In genomic region chr12:114689075-114689994, GRCh38 we compare ENCODE assay signal across 22 cellular contexts. TPM values are rescaled to one million over a fixed set of nuclear protein-coding genes. Genes with fewer than 3 reads are reported as not detected.
"Had no signal": no experiment of that assay in that cellular context is flagged by ENCODE, and none has a peak within 500 bp of the region (broad histone marks: within the 10 kb centered on the region; RNA-seq: fewer than 3 reads in every experiment).

No MANE protein-coding gene starts in this region.

- H3K36me3 Mint-ChIP-seq: activated naive CD8-positive, alpha-beta T cell; immature natural killer cell; WTC11 had no signal

- H2AFZ ChIP-seq: parathyroid adenoma had no signal

- ATAC-seq: activated T-helper 17 cell treated with anti-CD3 and anti-CD28 coated beads, Interleukin-2, amount 50 U/mL, for 72 hours; left lung; naive thymus-derived CD8-positive, alpha-beta T cell; WTC11 had no signal

- H3K4me3 Mint-ChIP-seq: activated naive CD8-positive, alpha-beta T cell; activated T-helper 17 cell treated with anti-CD3 and anti-CD28 coated beads, Interleukin-2, amount 50 U/mL, for 72 hours; immature natural killer cell; WTC11 had no signal

- DNase-seq: activated naive CD4-positive, alpha-beta T cell; activated T-cell treated with anti-CD3 and anti-CD28 coated beads, Interleukin-2, amount 50 U/mL, for 1 hour; colonic mucosa; dorsolateral prefrontal cortex; immature natural killer cell; kidney glomerular epithelial cell; left lung; naive thymus-derived CD8-positive, alpha-beta T cell; spleen; stimulated activated CD4-positive, alpha-beta T cell treated with anti-CD3 and anti-CD28 coated beads, Interleukin-4, amount 100 ng/mL, for 1 hour; stimulated activated naive CD4-positive, alpha-beta T cell; T-helper 1 cell; T-helper 9 cell had no signal

- H3K36me3 ChIP-seq: breast epithelium, colonic mucosa, left lung, spleen, thoracic aorta had no signal

- H3K9me3 Mint-ChIP-seq: WTC11 had no signal

- H3K27ac Mint-ChIP-seq: activated naive CD8-positive, alpha-beta T cell; activated T-helper 17 cell treated with anti-CD3 and anti-CD28 coated beads, Interleukin-2, amount 50 U/mL, for 72 hours; immature natural killer cell; naive thymus-derived CD8-positive, alpha-beta T cell; WTC11 had no signal

- FAIRE-seq: astrocyte, urothelium cell line had no signal

- H3K79me2 ChIP-seq: parathyroid adenoma had no signal

- H3K4me1 ChIP-seq: breast epithelium, colonic mucosa, parathyroid adenoma had no signal

- H3K4me3 ChIP-seq: breast epithelium, colonic mucosa, dorsolateral prefrontal cortex, left lung, lung, spleen, thoracic aorta had no signal

- H3K9me3 ChIP-seq: breast epithelium, colonic mucosa, left lung, spleen, thoracic aorta had no signal

- H3K27ac ChIP-seq: colonic mucosa, dorsolateral prefrontal cortex, left lung, parathyroid adenoma, spleen, thoracic aorta had no signal

- H3K9ac ChIP-seq: parathyroid adenoma had no signal

RNA-seq across cellular contexts. Expression of gene TBX3, which starts 5.4 kb away (rescaled TPM):
- total RNA-seq: activated T-helper 17 cell treated with anti-CD3 and anti-CD28 coated beads, Interleukin-2, amount 50 U/mL, for 72 hours; naive thymus-derived CD8-positive, alpha-beta T cell had no signal
- polyA plus RNA-seq: immature natural killer cell; naive thymus-derived CD8-positive, alpha-beta T cell had no signal
